2 cellular contexts compared by ENCODE assay signal in the genomic region with DNA sequence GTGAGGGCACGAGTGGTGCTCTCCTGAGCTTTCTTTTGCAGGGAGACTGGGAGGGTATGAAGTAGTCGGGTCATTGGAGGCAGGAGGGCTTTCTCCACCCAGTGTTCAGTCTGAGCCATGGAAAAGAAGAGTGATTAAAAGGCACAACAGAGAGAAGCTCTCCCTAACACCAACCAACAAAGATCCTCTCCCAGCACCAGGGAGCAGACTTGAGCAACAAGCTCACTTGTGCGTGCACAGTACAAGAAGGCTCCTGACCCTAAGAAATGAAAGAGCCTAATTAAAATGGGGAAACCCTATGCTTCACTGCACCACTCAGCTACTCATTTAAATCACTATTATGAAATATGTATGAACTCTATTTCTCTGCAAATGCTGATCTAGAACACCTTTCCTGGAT.
TF ChIP-seq lines count a peak whose summit lies in the region.

No MANE protein-coding gene starts in this region.

TF ChIP-seq in GM23338, 12 proteins besides CTCF, POLR2A, EP300 and RAD21 (continues in another document):
- TF ChIP-seq, protein P1, sequence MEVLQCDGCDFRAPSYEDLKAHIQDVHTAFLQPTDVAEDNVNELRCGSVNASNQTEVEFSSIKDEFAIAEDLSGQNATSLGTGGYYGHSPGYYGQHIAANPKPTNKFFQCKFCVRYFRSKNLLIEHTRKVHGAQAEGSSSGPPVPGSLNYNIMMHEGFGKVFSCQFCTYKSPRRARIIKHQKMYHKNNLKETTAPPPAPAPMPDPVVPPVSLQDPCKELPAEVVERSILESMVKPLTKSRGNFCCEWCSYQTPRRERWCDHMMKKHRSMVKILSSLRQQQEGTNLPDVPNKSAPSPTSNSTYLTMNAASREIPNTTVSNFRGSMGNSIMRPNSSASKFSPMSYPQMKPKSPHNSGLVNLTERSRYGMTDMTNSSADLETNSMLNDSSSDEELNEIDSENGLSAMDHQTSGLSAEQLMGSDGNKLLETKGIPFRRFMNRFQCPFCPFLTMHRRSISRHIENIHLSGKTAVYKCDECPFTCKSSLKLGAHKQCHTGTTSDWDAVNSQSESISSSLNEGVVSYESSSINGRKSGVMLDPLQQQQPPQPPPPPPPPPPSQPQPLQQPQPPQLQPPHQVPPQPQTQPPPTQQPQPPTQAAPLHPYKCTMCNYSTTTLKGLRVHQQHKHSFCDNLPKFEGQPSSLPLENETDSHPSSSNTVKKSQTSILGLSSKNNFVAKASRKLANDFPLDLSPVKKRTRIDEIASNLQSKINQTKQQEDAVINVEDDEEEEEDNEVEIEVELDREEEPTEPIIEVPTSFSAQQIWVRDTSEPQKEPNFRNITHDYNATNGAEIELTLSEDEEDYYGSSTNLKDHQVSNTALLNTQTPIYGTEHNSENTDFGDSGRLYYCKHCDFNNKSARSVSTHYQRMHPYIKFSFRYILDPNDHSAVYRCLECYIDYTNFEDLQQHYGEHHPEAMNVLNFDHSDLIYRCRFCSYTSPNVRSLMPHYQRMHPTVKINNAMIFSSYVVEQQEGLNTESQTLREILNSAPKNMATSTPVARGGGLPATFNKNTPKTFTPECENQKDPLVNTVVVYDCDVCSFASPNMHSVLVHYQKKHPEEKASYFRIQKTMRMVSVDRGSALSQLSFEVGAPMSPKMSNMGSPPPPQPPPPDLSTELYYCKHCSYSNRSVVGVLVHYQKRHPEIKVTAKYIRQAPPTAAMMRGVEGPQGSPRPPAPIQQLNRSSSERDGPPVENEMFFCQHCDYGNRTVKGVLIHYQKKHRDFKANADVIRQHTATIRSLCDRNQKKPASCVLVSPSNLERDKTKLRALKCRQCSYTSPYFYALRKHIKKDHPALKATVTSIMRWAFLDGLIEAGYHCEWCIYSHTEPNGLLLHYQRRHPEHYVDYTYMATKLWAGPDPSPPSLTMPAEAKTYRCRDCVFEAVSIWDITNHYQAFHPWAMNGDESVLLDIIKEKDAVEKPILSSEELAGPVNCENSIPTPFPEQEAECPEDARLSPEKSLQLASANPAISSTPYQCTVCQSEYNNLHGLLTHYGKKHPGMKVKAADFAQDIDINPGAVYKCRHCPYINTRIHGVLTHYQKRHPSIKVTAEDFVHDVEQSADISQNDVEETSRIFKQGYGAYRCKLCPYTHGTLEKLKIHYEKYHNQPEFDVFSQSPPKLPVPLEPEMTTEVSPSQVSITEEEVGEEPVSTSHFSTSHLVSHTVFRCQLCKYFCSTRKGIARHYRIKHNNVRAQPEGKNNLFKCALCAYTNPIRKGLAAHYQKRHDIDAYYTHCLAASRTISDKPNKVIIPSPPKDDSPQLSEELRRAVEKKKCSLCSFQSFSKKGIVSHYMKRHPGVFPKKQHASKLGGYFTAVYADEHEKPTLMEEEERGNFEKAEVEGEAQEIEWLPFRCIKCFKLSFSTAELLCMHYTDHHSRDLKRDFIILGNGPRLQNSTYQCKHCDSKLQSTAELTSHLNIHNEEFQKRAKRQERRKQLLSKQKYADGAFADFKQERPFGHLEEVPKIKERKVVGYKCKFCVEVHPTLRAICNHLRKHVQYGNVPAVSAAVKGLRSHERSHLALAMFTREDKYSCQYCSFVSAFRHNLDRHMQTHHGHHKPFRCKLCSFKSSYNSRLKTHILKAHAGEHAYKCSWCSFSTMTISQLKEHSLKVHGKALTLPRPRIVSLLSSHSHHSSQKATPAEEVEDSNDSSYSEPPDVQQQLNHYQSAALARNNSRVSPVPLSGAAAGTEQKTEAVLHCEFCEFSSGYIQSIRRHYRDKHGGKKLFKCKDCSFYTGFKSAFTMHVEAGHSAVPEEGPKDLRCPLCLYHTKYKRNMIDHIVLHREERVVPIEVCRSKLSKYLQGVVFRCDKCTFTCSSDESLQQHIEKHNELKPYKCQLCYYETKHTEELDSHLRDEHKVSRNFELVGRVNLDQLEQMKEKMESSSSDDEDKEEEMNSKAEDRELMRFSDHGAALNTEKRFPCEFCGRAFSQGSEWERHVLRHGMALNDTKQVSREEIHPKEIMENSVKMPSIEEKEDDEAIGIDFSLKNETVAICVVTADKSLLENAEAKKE (CRISPR knock-in tag; IDR thresholded peaks at IDR 0.05), result no peak
- TF ChIP-seq EZH2phosphoT487 (IDR thresholded peaks at IDR 0.05; ENCODE audit: unreplicated experiment), result no peak
- TF ChIP-seq ZNF331 (CRISPR knock-in tag; IDR thresholded peaks at IDR 0.05; ENCODE audit: low read depth), result no peak
- TF ChIP-seq, protein P2, sequence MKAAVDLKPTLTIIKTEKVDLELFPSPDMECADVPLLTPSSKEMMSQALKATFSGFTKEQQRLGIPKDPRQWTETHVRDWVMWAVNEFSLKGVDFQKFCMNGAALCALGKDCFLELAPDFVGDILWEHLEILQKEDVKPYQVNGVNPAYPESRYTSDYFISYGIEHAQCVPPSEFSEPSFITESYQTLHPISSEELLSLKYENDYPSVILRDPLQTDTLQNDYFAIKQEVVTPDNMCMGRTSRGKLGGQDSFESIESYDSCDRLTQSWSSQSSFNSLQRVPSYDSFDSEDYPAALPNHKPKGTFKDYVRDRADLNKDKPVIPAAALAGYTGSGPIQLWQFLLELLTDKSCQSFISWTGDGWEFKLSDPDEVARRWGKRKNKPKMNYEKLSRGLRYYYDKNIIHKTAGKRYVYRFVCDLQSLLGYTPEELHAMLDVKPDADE (IDR thresholded peaks at IDR 0.05), result no peak
- TF ChIP-seq STAT1 (IDR thresholded peaks at IDR 0.05; ENCODE audit: unreplicated experiment), result no peak
- no peak for TF ChIP-seq NANOG (IDR thresholded peaks at IDR 0.05; ENCODE audit: borderline replicate concordance)
- no peak for TF ChIP-seq CREB1 (CRISPR knock-in tag; IDR thresholded peaks at IDR 0.05; ENCODE audit: low read depth)
- TF ChIP-seq, protein P3, sequence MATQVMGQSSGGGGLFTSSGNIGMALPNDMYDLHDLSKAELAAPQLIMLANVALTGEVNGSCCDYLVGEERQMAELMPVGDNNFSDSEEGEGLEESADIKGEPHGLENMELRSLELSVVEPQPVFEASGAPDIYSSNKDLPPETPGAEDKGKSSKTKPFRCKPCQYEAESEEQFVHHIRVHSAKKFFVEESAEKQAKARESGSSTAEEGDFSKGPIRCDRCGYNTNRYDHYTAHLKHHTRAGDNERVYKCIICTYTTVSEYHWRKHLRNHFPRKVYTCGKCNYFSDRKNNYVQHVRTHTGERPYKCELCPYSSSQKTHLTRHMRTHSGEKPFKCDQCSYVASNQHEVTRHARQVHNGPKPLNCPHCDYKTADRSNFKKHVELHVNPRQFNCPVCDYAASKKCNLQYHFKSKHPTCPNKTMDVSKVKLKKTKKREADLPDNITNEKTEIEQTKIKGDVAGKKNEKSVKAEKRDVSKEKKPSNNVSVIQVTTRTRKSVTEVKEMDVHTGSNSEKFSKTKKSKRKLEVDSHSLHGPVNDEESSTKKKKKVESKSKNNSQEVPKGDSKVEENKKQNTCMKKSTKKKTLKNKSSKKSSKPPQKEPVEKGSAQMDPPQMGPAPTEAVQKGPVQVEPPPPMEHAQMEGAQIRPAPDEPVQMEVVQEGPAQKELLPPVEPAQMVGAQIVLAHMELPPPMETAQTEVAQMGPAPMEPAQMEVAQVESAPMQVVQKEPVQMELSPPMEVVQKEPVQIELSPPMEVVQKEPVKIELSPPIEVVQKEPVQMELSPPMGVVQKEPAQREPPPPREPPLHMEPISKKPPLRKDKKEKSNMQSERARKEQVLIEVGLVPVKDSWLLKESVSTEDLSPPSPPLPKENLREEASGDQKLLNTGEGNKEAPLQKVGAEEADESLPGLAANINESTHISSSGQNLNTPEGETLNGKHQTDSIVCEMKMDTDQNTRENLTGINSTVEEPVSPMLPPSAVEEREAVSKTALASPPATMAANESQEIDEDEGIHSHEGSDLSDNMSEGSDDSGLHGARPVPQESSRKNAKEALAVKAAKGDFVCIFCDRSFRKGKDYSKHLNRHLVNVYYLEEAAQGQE (IDR thresholded peaks at IDR 0.05; ENCODE audit: unreplicated experiment), result no peak
- TF ChIP-seq JUNB (IDR thresholded peaks at IDR 0.05; ENCODE audit: unreplicated experiment), result no peak
- no peak for TF ChIP-seq ZNF114 (CRISPR knock-in tag; IDR thresholded peaks at IDR 0.05)

TF ChIP-seq in H1, 55 proteins besides CTCF, POLR2A, EP300 and RAD21:
- TF ChIP-seq GABPA (IDR thresholded peaks at IDR 0.05; ENCODE audit: borderline replicate concordance, insufficient read depth, low read length), result no peak
- TF ChIP-seq RFX5 (IDR thresholded peaks at IDR 0.05; ENCODE audit: borderline replicate concordance, low read depth, low read length), result no peak
